ENCODE assay signal across 1 cellular context in genomic region chr10:23191764-23192395, GRCh38.
TF ChIP-seq lines count a peak whose summit lies in the region.

Gene PTF1A (plus strand): TSS chr10:23192312. CDS start chr10:23192531, 219 bp downstream.

TF ChIP-seq in HEK293, 187 proteins besides CTCF, POLR2A, EP300 and RAD21 (continued from another document):
- TF ChIP-seq ZNF704 (tag by site-specific recombination; IDR thresholded peaks at IDR 0.05) (no peak), ZNF175 (tag by site-specific recombination; IDR thresholded peaks at IDR 0.05) (no peak), ZNF18 (tag by site-specific recombination; IDR thresholded peaks at IDR 0.05) (no peak), ZNF530 (tag by site-specific recombination; IDR thresholded peaks at IDR 0.05; ENCODE audit: low read depth) (no peak), ZFP41 (tag by site-specific recombination; IDR thresholded peaks at IDR 0.05; ENCODE audit: borderline replicate concordance) (no peak)
